Comparison of ENCODE assay signal across 1 cellular context in the genomic region with DNA sequence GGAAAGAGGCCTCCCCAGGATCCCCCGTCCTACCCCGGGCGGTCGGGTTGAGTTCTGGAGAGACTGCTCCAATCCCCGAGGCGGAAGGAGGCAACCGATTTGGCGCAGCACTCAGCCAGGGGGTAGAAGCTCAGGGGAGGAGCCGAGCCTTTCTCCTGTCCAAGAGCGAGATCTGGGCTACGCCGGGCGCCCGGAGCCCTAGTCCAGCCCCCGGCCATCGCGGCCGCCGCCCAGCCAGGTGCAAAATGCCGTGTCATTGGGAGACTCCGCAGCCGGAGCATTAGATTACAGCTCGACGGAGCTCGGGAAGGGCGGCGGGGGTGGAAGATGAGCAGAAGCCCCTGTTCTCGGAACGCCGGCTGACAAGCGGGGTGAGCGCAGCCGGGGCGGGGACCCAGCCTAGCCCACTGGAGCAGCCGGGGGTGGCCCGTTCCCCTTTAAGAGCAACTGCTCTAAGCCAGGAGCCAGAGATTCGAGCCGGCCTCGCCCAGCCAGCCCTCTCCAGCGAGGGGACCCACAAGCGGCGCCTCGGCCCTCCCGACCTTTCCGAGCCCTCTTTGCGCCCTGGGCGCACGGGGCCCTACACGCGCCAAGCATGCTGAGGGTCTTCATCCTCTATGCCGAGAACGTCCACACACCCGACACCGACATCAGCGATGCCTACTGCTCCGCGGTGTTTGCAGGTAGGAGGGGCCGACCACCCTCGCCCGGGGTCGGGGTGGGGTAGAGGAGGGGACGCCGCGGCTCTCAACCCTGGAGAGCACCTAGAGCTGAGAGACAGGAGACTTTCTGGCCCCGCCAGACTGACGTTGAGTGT.
TF ChIP-seq lines count a peak whose summit lies in the region.

DYSF (plus strand) TSS at position 158 of the 817 bp plus-strand sequence.

TF ChIP-seq in K562, 482 proteins besides CTCF, POLR2A, EP300 and RAD21 (continued from another document):
- TF ChIP-seq CXXC5 (CRISPR knock-in tag; IDR thresholded peaks at IDR 0.05) (peak; percentile 61), ZNF639 (CRISPR knock-in tag; conservative IDR thresholded peaks at IDR 0.05 in 1 of 2, IDR thresholded peaks at IDR 0.05 in 1 of 2) (no peak), JUND (IDR thresholded peaks at IDR 0.05; ENCODE audit: borderline replicate concordance, low read depth, low read length) (peak; percentile 5; the same call in 1 of the 2 replicates), JUND (tag; IDR thresholded peaks at IDR 0.05; ENCODE audit: borderline replicate concordance, low read depth, low read length) (no peak; the same call in 2 of the 3 replicates), ATF7 (IDR thresholded peaks at IDR 0.05) (peak; percentile 33; the same call in 1 of the 2 replicates), ZEB2 (IDR thresholded peaks at IDR 0.05) (0 out of 2 replicates have a peak, but pooled peaks have one; percentile 25), NFIC (IDR thresholded peaks at IDR 0.05) (peak; percentile 39; the same call in 1 of the 2 replicates), TRIM28 (IDR thresholded peaks at IDR 0.05) (no peak), NFE2 (IDR thresholded peaks at IDR 0.05; ENCODE audit: low read depth) (peak; percentile 96), XRCC3 (IDR thresholded peaks at IDR 0.05) (no peak), ZNF408 (CRISPR knock-in tag; IDR thresholded peaks at IDR 0.05; ENCODE audit: low read depth) (no peak), U2AF2 (optimal IDR thresholded peaks at IDR 0.05; ENCODE audit: low read depth, low read length) (no peak), ZNF695 (CRISPR knock-in tag; IDR thresholded peaks at IDR 0.05) (no peak), ZNF354B (CRISPR knock-in tag; IDR thresholded peaks at IDR 0.05) (no peak), SIN3A (IDR thresholded peaks at IDR 0.05; ENCODE audit: borderline replicate concordance in 2 of 2, control insufficient read depth in 1 of 2, low read depth in 2 of 2, low read length in 2 of 2) (no peak), CBFB (CRISPR knock-in tag; IDR thresholded peaks at IDR 0.05) (no peak), EGR1 (conservative IDR thresholded peaks at IDR 0.05) (peak; percentile 91), SOX6 (IDR thresholded peaks at IDR 0.05) (peak; percentile 40; the same call in 1 of the 2 replicates), BCOR (IDR thresholded peaks at IDR 0.05) (peak; percentile 73), STAT6 (CRISPR knock-in tag; IDR thresholded peaks at IDR 0.05) (no peak), ZNF121 (CRISPR knock-in tag; conservative IDR thresholded peaks at IDR 0.05) (no peak), NFATC3 (IDR thresholded peaks at IDR 0.05) (peak; percentile 91), HDAC6 (IDR thresholded peaks at IDR 0.05; ENCODE audit: low read depth, low read length) (peak; percentile 100; the same call in 1 of the 2 replicates), ZKSCAN3 (CRISPR knock-in tag; IDR thresholded peaks at IDR 0.05) (no peak), ZNF77 (CRISPR knock-in tag; IDR thresholded peaks at IDR 0.05) (no peak), STAT5A (IDR thresholded peaks at IDR 0.05; ENCODE audit: borderline replicate concordance, low read length) (peak; percentile 30; the same call in 1 of the 2 replicates), NRF1 (conservative IDR thresholded peaks at IDR 0.05 in 1 of 2, IDR thresholded peaks at IDR 0.05 in 1 of 2) (peak; percentile 39 to 55; a peak in 3 of 4 replicates), CBX3 (IDR thresholded peaks at IDR 0.05; ENCODE audit: borderline replicate concordance in 1 of 2, low read length in 2 of 2) (peak in 1 of 2 experiments; percentile 44; a peak in 1 of 3 replicates), JUN (IDR thresholded peaks at IDR 0.05; ENCODE audit: borderline replicate concordance, low read depth, low read length) (no peak), JUN (CRISPR knock-in tag; IDR thresholded peaks at IDR 0.05; ENCODE audit: borderline replicate concordance) (no peak), SMAD4 (CRISPR knock-in tag; conservative IDR thresholded peaks at IDR 0.05) (0 out of 2 replicates have a peak, but pooled peaks have one; percentile 38), TAF1 (IDR thresholded peaks at IDR 0.05; ENCODE audit: control insufficient read depth, extremely low read depth, insufficient read depth, low read length, severe bottlenecking) (peak; percentile 61), SMARCC2 (IDR thresholded peaks at IDR 0.05; ENCODE audit: low read depth) (peak; percentile 50; the same call in 1 of the 2 replicates), KDM2B (CRISPR knock-in tag; IDR thresholded peaks at IDR 0.05) (peak; percentile 29; the same call in 1 of the 2 replicates), MAFF (IDR thresholded peaks at IDR 0.05; ENCODE audit: low read length) (peak; percentile 19; the same call in 1 of the 2 replicates), ZNF609 (CRISPR knock-in tag; IDR thresholded peaks at IDR 0.05; ENCODE audit: borderline replicate concordance) (no peak), C11orf30 (IDR thresholded peaks at IDR 0.05; ENCODE audit: low read depth) (peak; percentile 89), SUPT5H (IDR thresholded peaks at IDR 0.05) (0 out of 2 replicates have a peak, but pooled peaks have one; percentile 44), MEF2A (IDR thresholded peaks at IDR 0.05; ENCODE audit: control insufficient read depth, low read depth, low read length) (no peak), ELK1 (CRISPR knock-in tag; IDR thresholded peaks at IDR 0.05) (no peak)
- TF ChIP-seq, protein P1, sequence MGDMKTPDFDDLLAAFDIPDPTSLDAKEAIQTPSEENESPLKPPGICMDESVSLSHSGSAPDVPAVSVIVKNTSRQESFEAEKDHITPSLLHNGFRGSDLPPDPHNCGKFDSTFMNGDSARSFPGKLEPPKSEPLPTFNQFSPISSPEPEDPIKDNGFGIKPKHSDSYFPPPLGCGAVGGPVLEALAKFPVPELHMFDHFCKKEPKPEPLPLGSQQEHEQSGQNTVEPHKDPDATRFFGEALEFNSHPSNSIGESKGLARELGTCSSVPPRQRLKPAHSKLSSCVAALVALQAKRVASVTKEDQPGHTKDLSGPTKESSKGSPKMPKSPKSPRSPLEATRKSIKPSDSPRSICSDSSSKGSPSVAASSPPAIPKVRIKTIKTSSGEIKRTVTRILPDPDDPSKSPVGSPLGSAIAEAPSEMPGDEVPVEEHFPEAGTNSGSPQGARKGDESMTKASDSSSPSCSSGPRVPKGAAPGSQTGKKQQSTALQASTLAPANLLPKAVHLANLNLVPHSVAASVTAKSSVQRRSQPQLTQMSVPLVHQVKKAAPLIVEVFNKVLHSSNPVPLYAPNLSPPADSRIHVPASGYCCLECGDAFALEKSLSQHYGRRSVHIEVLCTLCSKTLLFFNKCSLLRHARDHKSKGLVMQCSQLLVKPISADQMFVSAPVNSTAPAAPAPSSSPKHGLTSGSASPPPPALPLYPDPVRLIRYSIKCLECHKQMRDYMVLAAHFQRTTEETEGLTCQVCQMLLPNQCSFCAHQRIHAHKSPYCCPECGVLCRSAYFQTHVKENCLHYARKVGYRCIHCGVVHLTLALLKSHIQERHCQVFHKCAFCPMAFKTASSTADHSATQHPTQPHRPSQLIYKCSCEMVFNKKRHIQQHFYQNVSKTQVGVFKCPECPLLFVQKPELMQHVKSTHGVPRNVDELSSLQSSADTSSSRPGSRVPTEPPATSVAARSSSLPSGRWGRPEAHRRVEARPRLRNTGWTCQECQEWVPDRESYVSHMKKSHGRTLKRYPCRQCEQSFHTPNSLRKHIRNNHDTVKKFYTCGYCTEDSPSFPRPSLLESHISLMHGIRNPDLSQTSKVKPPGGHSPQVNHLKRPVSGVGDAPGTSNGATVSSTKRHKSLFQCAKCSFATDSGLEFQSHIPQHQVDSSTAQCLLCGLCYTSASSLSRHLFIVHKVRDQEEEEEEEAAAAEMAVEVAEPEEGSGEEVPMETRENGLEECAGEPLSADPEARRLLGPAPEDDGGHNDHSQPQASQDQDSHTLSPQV (IDR thresholded peaks at IDR 0.05), result no peak
- TF ChIP-seq, protein P2, sequence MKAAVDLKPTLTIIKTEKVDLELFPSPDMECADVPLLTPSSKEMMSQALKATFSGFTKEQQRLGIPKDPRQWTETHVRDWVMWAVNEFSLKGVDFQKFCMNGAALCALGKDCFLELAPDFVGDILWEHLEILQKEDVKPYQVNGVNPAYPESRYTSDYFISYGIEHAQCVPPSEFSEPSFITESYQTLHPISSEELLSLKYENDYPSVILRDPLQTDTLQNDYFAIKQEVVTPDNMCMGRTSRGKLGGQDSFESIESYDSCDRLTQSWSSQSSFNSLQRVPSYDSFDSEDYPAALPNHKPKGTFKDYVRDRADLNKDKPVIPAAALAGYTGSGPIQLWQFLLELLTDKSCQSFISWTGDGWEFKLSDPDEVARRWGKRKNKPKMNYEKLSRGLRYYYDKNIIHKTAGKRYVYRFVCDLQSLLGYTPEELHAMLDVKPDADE (conservative IDR thresholded peaks at IDR 0.05; ENCODE audit: control insufficient read depth, low read depth, low read length), result peak; percentile 37; the same call in 1 of the 2 replicates
- TF ChIP-seq, protein P3, sequence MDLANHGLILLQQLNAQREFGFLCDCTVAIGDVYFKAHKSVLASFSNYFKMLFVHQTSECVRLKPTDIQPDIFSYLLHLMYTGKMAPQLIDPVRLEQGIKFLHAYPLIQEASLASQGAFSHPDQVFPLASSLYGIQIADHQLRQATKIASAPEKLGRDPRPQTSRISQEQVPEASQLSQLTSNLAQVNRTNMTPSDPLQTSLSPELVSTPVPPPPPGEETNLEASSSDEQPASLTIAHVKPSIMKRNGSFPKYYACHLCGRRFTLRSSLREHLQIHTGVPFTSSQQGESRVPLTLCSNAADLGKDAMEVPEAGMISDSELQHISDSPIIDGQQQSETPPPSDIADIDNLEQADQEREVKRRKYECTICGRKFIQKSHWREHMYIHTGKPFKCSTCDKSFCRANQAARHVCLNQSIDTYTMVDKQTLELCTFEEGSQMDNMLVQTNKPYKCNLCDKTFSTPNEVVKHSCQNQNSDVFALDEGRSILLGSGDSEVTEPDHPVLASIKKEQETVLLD (IDR thresholded peaks at IDR 0.05), result no peak; the same call in 1 of the 2 replicates
